ENCODE assay signal across 8 cellular contexts in the genomic region with DNA sequence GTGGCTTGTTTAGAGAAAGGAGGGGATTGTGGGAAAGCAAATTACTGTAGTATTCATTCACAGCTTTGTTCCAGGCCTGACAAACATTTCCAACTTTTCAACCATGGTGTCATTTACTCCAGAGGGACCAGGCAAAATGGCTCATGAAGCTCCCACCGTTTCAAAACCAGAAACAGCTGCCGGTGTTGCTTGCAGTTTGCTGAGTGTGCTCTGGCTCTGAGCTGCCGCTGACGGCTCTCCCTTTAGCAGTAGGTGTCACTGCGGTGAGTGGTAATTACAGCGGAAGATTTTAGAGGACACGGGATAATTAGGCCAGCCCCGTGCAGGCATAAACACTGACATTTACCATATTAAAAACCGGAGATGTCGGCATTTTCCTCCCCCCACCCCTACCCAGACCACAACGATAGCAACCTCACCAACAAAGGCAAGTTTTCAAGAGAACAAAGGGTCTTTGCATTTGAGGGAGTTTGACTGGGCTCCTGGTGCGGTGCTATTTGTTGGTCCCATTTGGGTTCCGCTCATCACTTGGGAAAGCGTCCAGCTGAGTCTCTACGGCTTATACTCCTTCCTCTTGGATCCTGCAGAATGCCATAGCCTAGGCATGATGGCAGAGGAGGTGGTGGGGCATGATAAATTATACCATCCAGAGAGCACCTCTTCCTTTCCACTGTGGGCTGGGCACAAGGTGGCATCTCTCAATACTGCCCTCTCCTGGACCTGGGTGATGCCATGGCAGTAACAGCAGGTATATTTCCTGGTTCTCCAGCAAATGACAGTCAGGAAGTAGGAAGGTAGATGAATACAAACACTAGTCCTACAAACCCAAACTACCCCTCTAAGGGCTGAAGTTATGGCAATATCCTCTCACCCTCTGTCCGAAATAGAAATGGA.
DNase-seq lines count a peak whose midpoint lies in the region; ATAC-seq and TF ChIP-seq lines count a peak whose summit lies in the region.

No MANE protein-coding gene starts in this region.

- H3K9ac ChIP-seq in HCT116 (ENCODE audit: low read length) (no peak overlapping the region), OCI-LY1 (ENCODE audit: low read length) (no peak overlapping the region)

- no peaks in the 10 kb centered on the region for H3K9me3 ChIP-seq in HCT116 (ENCODE audit: control insufficient read depth in 1 of 2, insufficient read depth in 1 of 2, low read depth in 1 of 2, low read length in 2 of 2)
- H3K9me3 ChIP-seq in OCI-LY1 (ENCODE audit: low read length): no peaks in the 10 kb centered on the region
- no peaks in the 10 kb centered on the region for H3K9me3 ChIP-seq in heart left ventricle

- TF ChIP-seq POLR2A in HCT116 (IDR thresholded peaks at IDR 0.05; ENCODE audit: borderline replicate concordance, extremely low read depth, insufficient read depth, insufficient read length): no peak
- no peak for TF ChIP-seq POLR2A in heart left ventricle (IDR thresholded peaks at IDR 0.05)

- peak; percentile 81; the same call in 1 of the 2 replicates for ATAC-seq in HCT116
- ATAC-seq in heart left ventricle: peak; percentile 53 to 85 (median 81)
- ATAC-seq in HG03097 (IDR thresholded peaks at IDR 0.05; ENCODE audit: low FRiP score, unreplicated experiment): no peak

- H3K27me3 ChIP-seq in HCT116 (ENCODE audit: insufficient read depth, low read length) (0 out of 2 replicates have a peak, but pooled peaks cover 3% of the 10 kb centered on the region), OCI-LY1 (ENCODE audit: insufficient read depth, low read length) (no peaks in the 10 kb centered on the region), heart left ventricle (no peaks in the 10 kb centered on the region)

- TF ChIP-seq CTCF in AG04449 (IDR thresholded peaks at IDR 0.05; ENCODE audit: insufficient read depth, low read length, missing control alignments): peak; percentile 18
- TF ChIP-seq CTCF in HCT116 (IDR thresholded peaks at IDR 0.05 in 2 of 3, conservative IDR thresholded peaks at IDR 0.05 in 1 of 3; ENCODE audit: borderline replicate concordance in 1 of 3, insufficient read depth in 1 of 3, low read depth in 2 of 3, low read length in 2 of 3): peak; percentile 25 to 64 (median 59); a peak in 5 of 6 replicates
- peak; percentile 53; the same call in 1 of the 2 replicates for TF ChIP-seq CTCF in OCI-LY1 (IDR thresholded peaks at IDR 0.05; ENCODE audit: low read length)
- peak in 7 of 12 donors; percentile 7 to 30 (median 29) for TF ChIP-seq CTCF in heart left ventricle (IDR thresholded peaks at IDR 0.05)
- TF ChIP-seq CTCF in type B pancreatic cell (conservative IDR thresholded peaks at IDR 0.05): peak; percentile 36

- H3K79me2 ChIP-seq in HCT116 (ENCODE audit: insufficient read depth, low read length) (no peaks in the 10 kb centered on the region), OCI-LY1 (ENCODE audit: insufficient read depth, low read length) (no peaks in the 10 kb centered on the region)

- H3K9me3 Mint-ChIP-seq in type B pancreatic cell: no peaks in the 10 kb centered on the region

- H3K4me3 ChIP-seq in AG04449 (ENCODE audit: low read depth, low read length) (no peak overlapping the region), HCT116 (replicated peaks in 1 of 2; ENCODE audit: low read depth in 1 of 2, low read length in 2 of 2) (no peak overlapping the region), OCI-LY1 (ENCODE audit: low read depth, low read length, poor library complexity, severe bottlenecking) (no peak overlapping the region), heart left ventricle (no peak overlapping the region)

- RAD21 ChIA-PET in HCT116 (lab: Charles Lee; ENCODE audit: low non-redundant PET in 1 of 2, low total read pairs in 2 of 2, uncharacterized antibody in 2 of 2, unreplicated experiment in 2 of 2): no interaction called here

- H3K9me2 ChIP-seq in HCT116 (ENCODE audit: insufficient read depth): no peaks in the 10 kb centered on the region
- H3K9me2 ChIP-seq in OCI-LY1 (ENCODE audit: low read depth, low read length): no peaks in the 10 kb centered on the region

- no peaks in the 10 kb centered on the region for H3F3A ChIP-seq in OCI-LY1 (ENCODE audit: insufficient read depth, low read length)

- H3K4me1 ChIP-seq in HCT116 (ENCODE audit: control insufficient read depth in 1 of 2, insufficient read depth in 2 of 2, low read length in 2 of 2): no peaks in the 10 kb centered on the region
- H3K4me1 ChIP-seq in OCI-LY1 (ENCODE audit: insufficient read depth, low read length, severe bottlenecking): no peaks in the 10 kb centered on the region
- peaks cover 0 to 16% (median 0%) of the 10 kb centered on the region in 12 donors for H3K4me1 ChIP-seq in heart left ventricle

- H4K20me1 ChIP-seq in HCT116 (ENCODE audit: insufficient read depth) (no peaks in the 10 kb centered on the region), OCI-LY1 (ENCODE audit: insufficient read depth, low read length) (no peaks in the 10 kb centered on the region)

- no TSS peak for BruUV-seq in HCT116 (replicated peaks; lab: Mats Ljungman, UMichigan)

- CTCF ChIA-PET in AG04449 (lab: Yijun Ruan, JAX): interaction anchor here (1.8 kb wide), 1 partner anchor 10 kb away, joined by 5 read pairs; no protein-coding TSS in a partner anchor
- CTCF ChIA-PET in HCT116 (lab: Charles Lee): no interaction called here

- no peaks in the 10 kb centered on the region for H3K36me3 Mint-ChIP-seq in type B pancreatic cell

- H3K27ac ChIP-seq in HCT116 (ENCODE audit: low read depth, low read length) (no peak overlapping the region), OCI-LY1 (ENCODE audit: low read depth, low read length, poor library complexity, severe bottlenecking) (no peak overlapping the region), heart left ventricle (peak overlapping the region in 3 of 12 donors; percentile 2 to 38 (median 25))

- intact Hi-C loops in HCT116 (cut with micrococcal nuclease): no loop called here
- intact Hi-C loops in heart left ventricle (cut with DNase I): loop anchor here in 3 of 10 donors (5.0 to 10.0 kb wide), 4 partner anchors 142 to 352 kb away; no protein-coding TSS in a partner anchor

- no peaks in the 10 kb centered on the region for H3K36me3 ChIP-seq in HCT116 (ENCODE audit: control insufficient read depth in 1 of 2, insufficient read depth in 2 of 2, low read length in 2 of 2)
- no peaks in the 10 kb centered on the region for H3K36me3 ChIP-seq in OCI-LY1 (ENCODE audit: insufficient read depth, low read length)
- no peaks in the 10 kb centered on the region for H3K36me3 ChIP-seq in heart left ventricle

- peak overlapping the region; percentile 4 for H3K4me3 Mint-ChIP-seq in type B pancreatic cell

- H3K4me1 Mint-ChIP-seq in type B pancreatic cell (ENCODE audit: unreplicated experiment): peaks cover 12% of the 10 kb centered on the region

- H2AFZ ChIP-seq in HCT116 (ENCODE audit: low read depth, low read length, poor library complexity, severe bottlenecking) (no peak overlapping the region), OCI-LY1 (ENCODE audit: low read length) (no peak overlapping the region)

- no peak overlapping the region for H3K4me2 ChIP-seq in HCT116 (ENCODE audit: low read length)
- no peak overlapping the region for H3K4me2 ChIP-seq in OCI-LY1 (ENCODE audit: low read length)

- DNase-seq in AG04449 (ENCODE audit: low read depth, low spot score) (no peak), HCT116 (ENCODE audit: low read depth, low spot score) (peak; percentile 6), heart left ventricle (peak in 2 of 5 donors; percentile 35 to 52), type B pancreatic cell (ENCODE audit: extremely low spot score, unreplicated experiment) (no peak), T1000 (lab: John Stamatoyannopoulos, UW) (no peak)
- no peak for DNase-seq in activated CD4-positive, CD25-positive, alpha-beta regulatory T cell treated with anti-CD3 and anti-CD28 coated beads, Interleukin-2, amount 50 U/mL, for 72 hours

- WGBS in heart left ventricle, 4 donors: 35 to 48% (median 38%) methylated on average over 16 of the region's 16 CpGs

- H3K27me3 Mint-ChIP-seq in type B pancreatic cell: peaks cover 61% of the 10 kb centered on the region

- POLR2A ChIA-PET in AG04449 (lab: Yijun Ruan, JAX) (no interaction called here), HCT116 (lab: Charles Lee) (no interaction called here)

- peak; percentile 32; the same call in 1 of the 2 replicates for TF ChIP-seq RAD21 in HCT116 (IDR thresholded peaks at IDR 0.05; ENCODE audit: low read depth)

- H3K27ac Mint-ChIP-seq in type B pancreatic cell: peak overlapping the region; percentile 3

TF ChIP-seq in HCT116, 20 proteins besides CTCF, POLR2A, EP300 and RAD21:
- TF ChIP-seq POLR2AphosphoS5 (IDR thresholded peaks at IDR 0.05; ENCODE audit: low read depth, low read length): no peak
- no peak for TF ChIP-seq ATF3 (IDR thresholded peaks at IDR 0.05)
- no peak for TF ChIP-seq CBX3 (IDR thresholded peaks at IDR 0.05; ENCODE audit: low read depth)
- no peak for TF ChIP-seq CEBPB (IDR thresholded peaks at IDR 0.05; ENCODE audit: low read depth)
- TF ChIP-seq ZNF274 (IDR thresholded peaks at IDR 0.05; ENCODE audit: low read depth, low read length): no peak
